In the genomic region with DNA sequence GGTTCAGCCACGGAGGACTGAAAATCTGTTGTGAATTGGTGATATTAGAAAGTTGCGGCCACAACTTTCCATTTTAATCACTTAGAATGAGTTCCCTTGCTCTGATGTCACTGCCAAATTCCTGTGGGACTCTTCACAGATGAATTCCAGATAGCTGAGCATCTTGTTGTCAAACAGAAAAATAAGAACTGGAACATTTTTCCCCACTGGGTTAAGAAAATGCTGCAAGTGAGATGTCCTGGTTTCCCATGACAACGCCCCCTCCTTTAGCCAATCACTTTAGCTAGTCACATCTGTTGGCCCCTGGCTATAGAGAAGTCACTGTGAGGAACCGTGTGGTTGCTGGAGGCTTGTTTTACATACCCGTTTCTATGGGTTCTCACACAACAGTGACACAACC, we compare ENCODE assay signal across 1 cellular context.
TF ChIP-seq lines count a peak whose summit lies in the region.

No MANE protein-coding gene starts in this region.

TF ChIP-seq in GM23338, 12 proteins besides CTCF, POLR2A, EP300 and RAD21 (continued from another document):
- no peak for TF ChIP-seq REST (IDR thresholded peaks at IDR 0.05; ENCODE audit: unreplicated experiment)
TF ChIP-seq in GM23338: peak in this region for 0.
